ENCODE assay signal across 1 cellular context in the genomic region with DNA sequence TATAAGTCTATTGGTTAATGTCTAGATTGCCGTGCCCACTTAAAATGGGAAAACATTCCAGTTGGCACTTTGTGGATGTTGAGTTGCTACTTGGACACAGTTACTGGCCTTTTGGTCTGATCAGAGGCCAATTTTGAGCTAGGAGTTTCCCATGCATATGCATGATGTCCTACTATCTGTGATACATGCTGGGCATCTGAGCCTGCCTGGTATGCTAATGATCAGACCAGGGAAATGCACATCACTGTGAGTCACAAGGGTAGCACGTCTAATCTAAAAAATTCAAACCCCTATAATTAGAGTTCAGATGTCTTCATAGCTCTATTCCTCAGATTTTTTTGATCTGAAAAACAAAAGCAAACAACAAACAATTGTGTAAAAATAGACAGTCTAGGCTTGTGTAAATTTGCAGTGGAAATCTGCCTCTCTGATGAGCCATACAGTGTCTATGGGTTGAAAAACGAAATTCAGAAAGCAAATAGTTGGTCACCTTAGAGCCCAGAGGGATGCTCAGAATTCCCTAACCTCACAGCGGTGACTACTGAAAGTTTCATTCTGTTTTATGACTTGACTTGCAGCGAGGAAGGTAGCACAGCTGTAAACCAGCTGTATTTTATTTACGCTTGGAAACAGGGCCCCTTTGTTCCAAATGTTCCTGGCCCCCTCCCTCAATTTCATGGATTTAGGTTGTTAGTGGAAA.
TF ChIP-seq lines count a peak whose summit lies in the region.

No MANE protein-coding gene starts in this region.

TF ChIP-seq in H1, 55 proteins besides CTCF, POLR2A, EP300 and RAD21:
- no peak for TF ChIP-seq CTBP2 (IDR thresholded peaks at IDR 0.05; ENCODE audit: borderline replicate concordance, insufficient read depth, insufficient read length, low read length)
- no peak for TF ChIP-seq RBBP5 (IDR thresholded peaks at IDR 0.05; ENCODE audit: borderline replicate concordance, low read depth, low read length)
- TF ChIP-seq, protein P1, sequence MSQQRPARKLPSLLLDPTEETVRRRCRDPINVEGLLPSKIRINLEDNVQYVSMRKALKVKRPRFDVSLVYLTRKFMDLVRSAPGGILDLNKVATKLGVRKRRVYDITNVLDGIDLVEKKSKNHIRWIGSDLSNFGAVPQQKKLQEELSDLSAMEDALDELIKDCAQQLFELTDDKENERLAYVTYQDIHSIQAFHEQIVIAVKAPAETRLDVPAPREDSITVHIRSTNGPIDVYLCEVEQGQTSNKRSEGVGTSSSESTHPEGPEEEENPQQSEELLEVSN (IDR thresholded peaks at IDR 0.05): no peak
- TF ChIP-seq CHD2 (IDR thresholded peaks at IDR 0.05; ENCODE audit: low read length): no peak
- TF ChIP-seq BACH1 (IDR thresholded peaks at IDR 0.05; ENCODE audit: low read length): no peak
- no peak for TF ChIP-seq JUND (IDR thresholded peaks at IDR 0.05; ENCODE audit: low read length)
- no peak for TF ChIP-seq SP1 (IDR thresholded peaks at IDR 0.05; ENCODE audit: low read depth, low read length)
- no peak for TF ChIP-seq NANOG (IDR thresholded peaks at IDR 0.05; ENCODE audit: insufficient read depth, low read depth, low read length, poor library complexity, severe bottlenecking)
- TF ChIP-seq GTF2F1 (IDR thresholded peaks at IDR 0.05; ENCODE audit: borderline replicate concordance, low read depth, low read length): no peak
- TF ChIP-seq SP2 (IDR thresholded peaks at IDR 0.05; ENCODE audit: low read length): no peak
- TF ChIP-seq POLR2AphosphoS5 (IDR thresholded peaks at IDR 0.05; ENCODE audit: low read depth, low read length): no peak
TF ChIP-seq in H1: peak in this region for 0.
